In the genomic region with DNA sequence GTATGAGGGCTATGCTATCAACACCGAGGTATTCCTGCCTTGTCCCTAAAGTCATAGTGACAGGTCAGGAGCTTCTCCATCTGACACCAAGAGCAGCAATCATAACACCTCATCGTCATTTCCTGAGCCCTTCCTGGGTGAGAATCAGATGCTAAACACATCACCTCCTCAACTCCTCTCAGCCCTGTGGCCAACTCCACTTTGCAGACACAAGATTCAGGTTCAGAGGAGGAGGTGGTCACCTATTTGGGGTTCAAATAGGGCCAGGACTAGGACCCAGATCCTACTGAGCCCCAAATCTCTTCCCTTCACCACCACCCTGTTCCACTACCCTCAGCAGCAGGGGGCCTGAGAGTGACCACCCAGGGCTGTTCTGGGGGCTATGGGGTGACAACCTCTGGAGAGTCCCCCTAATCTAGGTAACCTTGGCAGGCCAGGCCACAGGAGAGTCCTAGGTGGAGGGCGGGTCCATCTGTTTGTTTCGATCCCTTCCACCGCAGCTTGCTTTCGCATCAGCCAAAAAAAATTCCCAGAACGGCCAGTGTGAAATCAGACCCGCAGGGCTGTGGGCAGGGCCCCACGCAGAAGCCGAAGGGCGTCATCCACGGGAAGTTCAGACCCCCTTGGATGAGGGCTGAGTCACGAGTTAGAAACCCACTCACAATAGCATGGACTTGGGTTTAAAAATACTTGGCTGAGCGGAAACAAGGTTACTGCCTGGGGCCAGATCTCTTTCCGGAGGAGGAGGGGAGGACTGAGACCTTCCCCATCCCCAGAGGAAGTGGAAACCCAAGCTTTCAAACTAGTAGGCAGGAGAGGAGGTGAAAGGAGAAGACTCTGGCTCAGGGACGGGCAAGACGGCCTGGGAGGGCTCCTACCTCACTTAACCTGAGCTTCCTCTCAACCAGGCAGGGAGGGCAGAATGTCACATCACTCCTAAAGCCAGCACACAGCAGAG, we compare ENCODE assay signal across 9 cellular contexts. TPM values are rescaled to one million over a fixed set of nuclear protein-coding genes. Genes with fewer than 3 reads are reported as not detected.
A peak's percentile ranks its signal among the peaks of the same experiment; 100 is the strongest.
DNase-seq lines count a peak whose midpoint lies in the region; ATAC-seq and TF ChIP-seq lines count a peak whose summit lies in the region.
"Had no signal": no experiment of that assay in that cellular context is flagged by ENCODE, and none has a peak within 500 bp of the region (broad histone marks: within the 10 kb centered on the region; RNA-seq: fewer than 3 reads in every experiment).

No MANE protein-coding gene starts in this region.

- DNase-seq in GM12865 (ENCODE audit: low read depth) (peak; percentile 85), SIG-M5 (lab: John Stamatoyannopoulos, UW) (peak; percentile 48), astrocyte of the cerebellum (ENCODE audit: low read depth) (peak; percentile 60), left lobe of liver (ENCODE audit: low spot score) (no peak), substantia nigra (lab: John Stamatoyannopoulos, UW) (peak in 8 of 49 donors; percentile 8 to 37 (median 25)), HuH-7 (ENCODE audit: low spot score) (no peak)

- in situ Hi-C loops in astrocyte of the cerebellum (cut with HindIII; ENCODE audit: low sequenced_read_pairs), result loop anchor here (10.0 kb wide), 1 partner anchor 755 kb away; no protein-coding TSS in a partner anchor

- H3K4me3 ChIP-seq in GM12865 (ENCODE audit: low read depth, low read length) (peak overlapping the region; percentile 53), astrocyte of the cerebellum (ENCODE audit: low read depth, low read length) (no peak overlapping the region)

- ATAC-seq in HG02759 (IDR thresholded peaks at IDR 0.05; ENCODE audit: unreplicated experiment) (peak; percentile 28), left lobe of liver (peak; percentile 45), HG03135 (IDR thresholded peaks at IDR 0.05; ENCODE audit: unreplicated experiment) (no peak)

- peak overlapping the region; percentile 49 for H3K27ac ChIP-seq in substantia nigra (ENCODE audit: low read depth, low read length, poor library complexity, severe bottlenecking)

- TF ChIP-seq CTCF in GM12865 (IDR thresholded peaks at IDR 0.05; ENCODE audit: insufficient read depth, low read depth, low read length, missing control alignments) (no peak), astrocyte of the cerebellum (IDR thresholded peaks at IDR 0.05; ENCODE audit: low read depth, low read length, missing control alignments) (no peak)

RNA-seq across cellular contexts. Expression of a gene that starts 8.7 kb away (rescaled TPM):
- total RNA-seq in left lobe of liver, result 9.1 TPM

RNA-seq across cellular contexts. Expression of a gene that starts 14.7 kb away (rescaled TPM):
- not detected for total RNA-seq in left lobe of liver
- total RNA-seq: HT1080 had no signal

Comparison
In these comparisons a context has a peak if more than half of its experiments do, and no peak if none do; other contexts are left out.
1. DNase-seq: peak in GM12865 (single experiment), SIG-M5 (single experiment) and astrocyte of the cerebellum (single experiment); none in left lobe of liver (single experiment) and HuH-7 (single experiment).